11 cellular contexts compared by ENCODE assay signal in the genomic region with DNA sequence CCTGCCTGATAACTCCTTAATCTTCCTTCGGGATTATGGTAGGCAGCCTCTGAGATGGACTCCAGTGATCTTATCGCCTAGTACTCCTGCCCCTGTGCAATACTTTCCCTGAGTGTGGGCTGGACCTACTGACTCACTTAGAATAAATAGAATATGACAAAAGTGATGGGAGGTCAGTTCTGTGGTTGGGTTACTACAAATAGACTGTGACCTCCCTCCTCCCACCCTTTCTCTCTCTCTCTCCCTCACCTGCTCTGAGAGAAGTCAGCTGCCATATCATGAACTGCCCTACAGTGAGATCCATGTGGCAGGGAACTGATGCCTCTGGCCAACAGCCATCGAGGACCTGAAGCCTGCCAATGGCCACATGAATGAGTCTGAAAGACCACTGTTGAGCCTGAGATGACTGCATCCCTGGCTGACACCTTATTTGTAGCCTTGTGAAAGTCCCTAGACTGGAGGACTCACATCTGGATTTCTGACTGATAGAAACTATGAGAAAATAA. TPM values are rescaled to one million over a fixed set of nuclear protein-coding genes. Genes with fewer than 3 reads are reported as not detected.
A peak's percentile ranks its signal among the peaks of the same experiment; 100 is the strongest.
DNase-seq lines count a peak whose midpoint lies in the region; ATAC-seq and TF ChIP-seq lines count a peak whose summit lies in the region.
"Had no signal": no experiment of that assay in that cellular context is flagged by ENCODE, and none has a peak within 500 bp of the region (broad histone marks: within the 10 kb centered on the region; RNA-seq: fewer than 3 reads in every experiment).

No MANE protein-coding gene starts in this region.

- in situ Hi-C loops in brain microvascular endothelial cell (cut with HindIII; ENCODE audit: low pct_ligation_motif_present, low sequenced_read_pairs) = no loop called here

- H3K9me3 Mint-ChIP-seq in Calu3 (ENCODE audit: low read depth, unreplicated experiment) = no peaks in the 10 kb centered on the region
- H3K9me3 Mint-ChIP-seq: activated naive CD8-positive, alpha-beta T cell treated with anti-CD3 and anti-CD28 coated beads, Interleukin-2, amount 10 ng/mL, durations not matched to agents 7 days and 5 days had no signal

- BruUV-seq in Calu3 (replicated peaks; lab: Mats Ljungman, UMichigan) = no TSS peak

- CTCF ChIA-PET in Calu3 (lab: Charles Lee) = interaction anchor here (0.5 kb wide), 1 partner anchor 16 kb away, joined by 3 read pairs; no protein-coding TSS in a partner anchor

- H3K4me3 ChIP-seq in brain microvascular endothelial cell (ENCODE audit: low read depth, low read length) (no peak overlapping the region), BE2C (ENCODE audit: low read depth, low read length) (no peak overlapping the region)

- no peak overlapping the region for H3K27ac Mint-ChIP-seq in Calu3 (ENCODE audit: unreplicated experiment)
- H3K27ac Mint-ChIP-seq: activated naive CD8-positive, alpha-beta T cell treated with anti-CD3 and anti-CD28 coated beads, Interleukin-2, amount 10 ng/mL, durations not matched to agents 7 days and 5 days had no signal

- H3K4me1 ChIP-seq in BE2C = no peaks in the 10 kb centered on the region; the same call in 1 of the 2 replicates

- H3K9me3 ChIP-seq in BE2C = no peaks in the 10 kb centered on the region

- DNase-seq in Calu3 (peak; percentile 6), brain microvascular endothelial cell (peak; percentile 11), activated T-cell treated with anti-CD3 and anti-CD28 coated beads for 4 hours (no peak), DMS153 (lab: John Stamatoyannopoulos, UW) (no peak), BE2C (no peak), DMS153 treated with DMSO at 0.1 percent for 48 hours (lab: John Stamatoyannopoulos, UW; ENCODE audit: unreplicated experiment) (no peak)
- DNase-seq: activated naive CD8-positive, alpha-beta T cell treated with anti-CD3 and anti-CD28 coated beads, Interleukin-2, amount 10 ng/mL, durations not matched to agents 7 days and 5 days; SW 1271 had no signal

- H3K27ac ChIP-seq in brain microvascular endothelial cell = no peak overlapping the region

- no peaks in the 10 kb centered on the region for H3K36me3 ChIP-seq in brain microvascular endothelial cell (replicated peaks)
- H3K36me3 ChIP-seq in BE2C = no peaks in the 10 kb centered on the region; the same call in 1 of the 2 replicates

- no peak for TF ChIP-seq CTCF in Calu3 (IDR thresholded peaks at IDR 0.05; ENCODE audit: unreplicated experiment)
- no peak for TF ChIP-seq CTCF in brain microvascular endothelial cell (IDR thresholded peaks at IDR 0.05; ENCODE audit: low read depth, low read length, missing control alignments)
- TF ChIP-seq CTCF in BE2C (IDR thresholded peaks at IDR 0.05; ENCODE audit: low read depth, low read length) = no peak

- H3K27me3 ChIP-seq in brain microvascular endothelial cell (replicated peaks) = peaks cover 12% of the 10 kb centered on the region
- no peaks in the 10 kb centered on the region for H3K27me3 ChIP-seq in BE2C

- ATAC-seq in GM19468 (IDR thresholded peaks at IDR 0.05; ENCODE audit: extremely low read depth, unreplicated experiment) (peak; percentile 55), HG03175 (IDR thresholded peaks at IDR 0.05; ENCODE audit: unreplicated experiment) (peak; percentile 68)

- intact Hi-C loops in Calu3 (cut with micrococcal nuclease; ENCODE audit: unreplicated experiment) = no loop called here

- H3K4me3 Mint-ChIP-seq in Calu3 (ENCODE audit: low read depth, unreplicated experiment) = no peak overlapping the region
- H3K4me3 Mint-ChIP-seq: activated naive CD8-positive, alpha-beta T cell treated with anti-CD3 and anti-CD28 coated beads, Interleukin-2, amount 10 ng/mL, durations not matched to agents 7 days and 5 days had no signal

- H3K36me3 Mint-ChIP-seq in Calu3 (ENCODE audit: insufficient read depth, unreplicated experiment) = no peaks in the 10 kb centered on the region
- H3K36me3 Mint-ChIP-seq: activated naive CD8-positive, alpha-beta T cell treated with anti-CD3 and anti-CD28 coated beads, Interleukin-2, amount 10 ng/mL, durations not matched to agents 7 days and 5 days had no signal

- peaks cover 30% of the 10 kb centered on the region for H3K27me3 Mint-ChIP-seq in Calu3 (ENCODE audit: unreplicated experiment)

- no peaks in the 10 kb centered on the region for H3K4me1 Mint-ChIP-seq in Calu3 (ENCODE audit: low read depth, unreplicated experiment)
- H3K4me1 Mint-ChIP-seq: activated naive CD8-positive, alpha-beta T cell treated with anti-CD3 and anti-CD28 coated beads, Interleukin-2, amount 10 ng/mL, durations not matched to agents 7 days and 5 days had no signal

RNA-seq across cellular contexts. Expression of gene NRG2, which starts 31.7 kb away (rescaled TPM):
- 1.4 and 3.1 TPM in 2 replicates for total RNA-seq in Calu3 (2022)
- 36.0 TPM for polyA plus RNA-seq in BE2C (2012; ENCODE audit: insufficient read depth, insufficient read length, low read depth)
- polyA plus RNA-seq: BJ had no signal

Comparison
In these comparisons a context has a peak if more than half of its experiments do, and no peak if none do; other contexts are left out.
1. DNase-seq: peak in Calu3 (single experiment) and brain microvascular endothelial cell (single experiment); none in activated T-cell treated with anti-CD3 and anti-CD28 coated beads for 4 hours (single experiment), DMS153 (single experiment), BE2C (single experiment) and DMS153 treated with DMSO at 0.1 percent for 48 hours (single experiment).